In the genomic region with DNA sequence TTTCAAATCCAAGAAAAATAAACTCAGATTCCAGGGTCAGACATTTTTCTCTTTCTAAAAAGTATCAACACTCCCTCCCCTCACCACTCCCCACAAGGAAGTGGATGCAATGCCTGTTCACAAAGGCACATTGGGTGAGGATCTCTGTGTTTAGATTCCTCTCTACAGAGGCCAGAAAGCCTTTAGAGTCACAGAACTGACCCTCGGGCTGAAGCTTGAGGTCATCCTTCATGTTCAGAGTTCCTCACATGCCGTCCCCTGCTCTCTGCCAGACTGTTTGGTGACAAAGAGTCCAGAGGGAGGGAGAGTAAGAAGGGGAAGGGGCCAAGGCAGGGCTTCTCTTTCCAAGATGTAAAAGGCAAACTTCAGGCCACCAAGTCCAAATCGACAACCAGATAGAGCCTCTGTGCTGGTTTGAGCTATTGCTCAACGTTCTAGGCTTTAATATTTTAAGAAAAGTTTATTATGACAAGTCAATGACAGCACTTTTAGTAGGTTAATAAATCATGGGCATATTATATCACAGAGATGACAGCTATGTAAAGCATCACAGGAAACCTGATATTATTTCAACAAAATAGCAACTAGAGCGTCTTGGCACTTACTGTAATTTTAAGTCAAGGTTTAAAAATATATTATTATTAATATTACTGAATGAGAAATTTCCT, we compare ENCODE assay signal across 20 cellular contexts.
DNase-seq lines count a peak whose midpoint lies in the region; ATAC-seq and TF ChIP-seq lines count a peak whose summit lies in the region.
"Had no signal": no experiment of that assay in that cellular context is flagged by ENCODE, and none has a peak within 500 bp of the region (broad histone marks: within the 10 kb centered on the region; RNA-seq: fewer than 3 reads in every experiment).

No MANE protein-coding gene starts in this region.

- TF ChIP-seq POLR2A in sigmoid colon (IDR thresholded peaks at IDR 0.05): no peak
- no peak for TF ChIP-seq POLR2A in body of pancreas (IDR thresholded peaks at IDR 0.05)

- no peak overlapping the region for H3K9ac ChIP-seq in GM23248

- H2AFZ ChIP-seq in GM23248: 0 out of 2 replicates have a peak overlapping the region, but pooled peaks have one; percentile 44

- no peak overlapping the region for H3K4me3 ChIP-seq in GM23248
- no peak overlapping the region for H3K4me3 ChIP-seq in choroid plexus epithelial cell (ENCODE audit: low read depth, low read length)
- no peak overlapping the region for H3K4me3 ChIP-seq in right cardiac atrium (ENCODE audit: low read length)
- H3K4me3 ChIP-seq in sigmoid colon: no peak overlapping the region
- no peak overlapping the region for H3K4me3 ChIP-seq in body of pancreas
- H3K4me3 ChIP-seq: HAP-1, vagina had no signal

- H3K36me3 ChIP-seq in GM23248 (ENCODE audit: low read depth): no peaks in the 10 kb centered on the region
- H3K36me3 ChIP-seq in sigmoid colon: no peaks in the 10 kb centered on the region
- no peaks in the 10 kb centered on the region for H3K36me3 ChIP-seq in body of pancreas (replicated peaks in 1 of 2; ENCODE audit: insufficient read depth in 1 of 2, low read depth in 2 of 2)
- H3K36me3 ChIP-seq: HAP-1, vagina, WERI-Rb-1 had no signal

- no peak overlapping the region for H3K4me2 ChIP-seq in GM23248 (ENCODE audit: unreplicated experiment)

- no peaks in the 10 kb centered on the region for H4K20me1 ChIP-seq in GM23248 (ENCODE audit: insufficient read depth)

- in situ Hi-C loops in GM23248 (cut with MboI): no loop called here

- no peaks in the 10 kb centered on the region for H3K79me2 ChIP-seq in GM23248 (ENCODE audit: insufficient read depth)

- no peaks in the 10 kb centered on the region for H3K9me2 ChIP-seq in GM23248 (ENCODE audit: insufficient read depth)

- TF ChIP-seq CTCF in choroid plexus epithelial cell (conservative IDR thresholded peaks at IDR 0.05; ENCODE audit: low read depth, low read length) (no peak), sigmoid colon (IDR thresholded peaks at IDR 0.05) (no peak), body of pancreas (IDR thresholded peaks at IDR 0.05) (no peak)

- H3K4me1 ChIP-seq in GM23248 (ENCODE audit: insufficient read depth) (no peaks in the 10 kb centered on the region), right cardiac atrium (ENCODE audit: control insufficient read depth, insufficient read depth, low read length) (peaks cover 5% of the 10 kb centered on the region), sigmoid colon (peaks cover 0 to 26% (median 22%) of the 10 kb centered on the region in 4 donors), body of pancreas (no peaks in the 10 kb centered on the region)
- H3K4me1 ChIP-seq: HAP-1 had no signal

- no peaks in the 10 kb centered on the region for H3K9me3 ChIP-seq in GM23248 (ENCODE audit: low read depth)
- H3K9me3 ChIP-seq in right cardiac atrium (ENCODE audit: control insufficient read depth, low read length): no peaks in the 10 kb centered on the region
- H3K9me3 ChIP-seq in sigmoid colon: no peaks in the 10 kb centered on the region
- no peaks in the 10 kb centered on the region for H3K9me3 ChIP-seq in body of pancreas
- H3K9me3 ChIP-seq: HAP-1, vagina had no signal

- peak in 2 of 4 donors; percentile 34 to 43 for TF ChIP-seq EP300 in sigmoid colon (IDR thresholded peaks at IDR 0.05)

- H3K27ac ChIP-seq in GM23248: no peak overlapping the region
- peak overlapping the region; percentile 84 for H3K27ac ChIP-seq in right cardiac atrium (ENCODE audit: low read length)
- H3K27ac ChIP-seq in sigmoid colon: peak overlapping the region; percentile 49 to 85 (median 59)
- H3K27ac ChIP-seq in body of pancreas: no peak overlapping the region
- H3K27ac ChIP-seq: vagina, WERI-Rb-1 had no signal

- ATAC-seq in right cardiac atrium (peak; percentile 73 to 90), body of pancreas (no peak), HG03378 (IDR thresholded peaks at IDR 0.05; ENCODE audit: unreplicated experiment) (no peak)
- ATAC-seq: activated T-cell treated with anti-CD3 and anti-CD28 coated beads, Interleukin-2, amount 50 U/mL, for 72 hours; left colon; stimulated activated naive B cell treated with anti-CD40 and anti-IgM and Interleukin-4, amounts not matched to agents 10 μg/mL and 1 μg/mL and 100 μg/mL, for 72 hours had no signal

- DNase-seq in GM23248 (no peak), choroid plexus epithelial cell (ENCODE audit: low read depth) (peak; percentile 23), right cardiac atrium (peak in 1 of 3 donors; percentile 71), sigmoid colon (peak; percentile 75), body of pancreas (no peak), NCI-H1105 (lab: John Stamatoyannopoulos, UW) (no peak)
- DNase-seq in effector CD8-positive, alpha-beta T cell (lab: John Stamatoyannopoulos, UW): no peak
- DNase-seq: ACHN; activated CD4-positive, alpha-beta memory T cell treated with anti-CD3 and anti-CD28 coated beads, Interleukin-2, amount 10 ng/mL, durations not matched to agents 7 days and 5 days; activated naive CD8-positive, alpha-beta T cell treated with anti-CD3 and anti-CD28 coated beads for 36 hours; activated T-cell treated with anti-CD3 and anti-CD28 coated beads, Interleukin-2, amount 50 U/mL, for 72 hours; NCI-H146; NCI-H345; posterior cingulate gyrus; stimulated activated naive B cell treated with anti-CD40 and anti-IgM and Interleukin-4, amounts not matched to agents 10 μg/mL and 1 μg/mL and 100 μg/mL, for 72 hours; WERI-Rb-1 had no signal

- no peaks in the 10 kb centered on the region for H3F3A ChIP-seq in GM23248 (ENCODE audit: insufficient read depth)

- intact Hi-C loops in right cardiac atrium (cut with DNase I) (no loop called here), sigmoid colon (cut with DNase I) (no loop called here), body of pancreas (cut with DNase I) (no loop called here)

- 16 to 18% methylated on average over 5 of the region's 5 CpGs for WGBS in GM23248 (ENCODE audit: low coverage in 1 of 2, low lambda C conversion rate in 2 of 2, missing lambda C conversion rate in 2 of 2), 2 experiments
- 38% methylated on average over 5 of the region's 5 CpGs for WGBS in right cardiac atrium
- WGBS in sigmoid colon, 2 donors: 67 to 72% methylated on average over 5 of the region's 5 CpGs
- 65 to 72% methylated on average over 5 of the region's 5 CpGs for WGBS in body of pancreas, 2 donors

- no peaks in the 10 kb centered on the region for H3K27me3 ChIP-seq in GM23248 (replicated peaks; ENCODE audit: insufficient read depth)
- no peaks in the 10 kb centered on the region for H3K27me3 ChIP-seq in right cardiac atrium (ENCODE audit: control insufficient read depth, insufficient read depth)
- H3K27me3 ChIP-seq in sigmoid colon: no peaks in the 10 kb centered on the region
- no peaks in the 10 kb centered on the region for H3K27me3 ChIP-seq in body of pancreas
- H3K27me3 ChIP-seq: vagina had no signal

Comparison
In these comparisons a context has a peak if more than half of its experiments do, and no peak if none do; other contexts are left out.
1. DNase-seq: peak in choroid plexus epithelial cell (single experiment) and sigmoid colon (single experiment); none in GM23248 (single experiment), effector CD8-positive, alpha-beta T cell (single experiment), body of pancreas (0 of 4) and NCI-H1105 (single experiment).
2. H3K27ac ChIP-seq: peak in right cardiac atrium (single experiment) and sigmoid colon (4 of 4); none in GM23248 (single experiment) and body of pancreas (0 of 4).
3. ATAC-seq: peak in right cardiac atrium (2 of 2); none in body of pancreas (single experiment) and HG03378 (single experiment).